Comparison of ENCODE assay signal across 8 cellular contexts in genomic region chr7:8389898-8390642, GRCh38. TPM values are rescaled to one million over a fixed set of nuclear protein-coding genes. Genes with fewer than 3 reads are reported as not detected.
DNase-seq lines count a peak whose midpoint lies in the region; ATAC-seq and TF ChIP-seq lines count a peak whose summit lies in the region.

No MANE protein-coding gene starts in this region.

- TF ChIP-seq POLR2A in prostate gland (IDR thresholded peaks at IDR 0.05) = no peak

- H3K4me3 ChIP-seq in right cardiac atrium (ENCODE audit: low read length) = no peak overlapping the region
- no peak overlapping the region for H3K4me3 ChIP-seq in lower lobe of right lung
- H3K4me3 ChIP-seq in prostate gland = no peak overlapping the region

- no peaks in the 10 kb centered on the region for H3K9me3 ChIP-seq in right cardiac atrium (ENCODE audit: control insufficient read depth, low read length)
- no peaks in the 10 kb centered on the region for H3K9me3 ChIP-seq in lower lobe of right lung
- H3K9me3 ChIP-seq in prostate gland = no peaks in the 10 kb centered on the region

- H3K4me1 ChIP-seq in right cardiac atrium (ENCODE audit: control insufficient read depth, insufficient read depth, low read length) (peaks cover 2% of the 10 kb centered on the region), lower lobe of right lung (no peaks in the 10 kb centered on the region), prostate gland (replicated peaks) (no peaks in the 10 kb centered on the region)

- H3K36me3 ChIP-seq in lower lobe of right lung (no peaks in the 10 kb centered on the region), prostate gland (no peaks in the 10 kb centered on the region)

- WGBS in right cardiac atrium = 24% methylated on average over 10 of the region's 10 CpGs
- 49% methylated on average over 10 of the region's 10 CpGs for WGBS in prostate gland

- H3K27ac ChIP-seq in right cardiac atrium (ENCODE audit: low read length) = no peak overlapping the region
- no peak overlapping the region for H3K27ac ChIP-seq in lower lobe of right lung
- H3K27ac ChIP-seq in prostate gland = no peak overlapping the region

- H3K27me3 ChIP-seq in right cardiac atrium (ENCODE audit: control insufficient read depth, insufficient read depth) (no peaks in the 10 kb centered on the region), lower lobe of right lung (ENCODE audit: low read depth) (no peaks in the 10 kb centered on the region), prostate gland (replicated peaks; ENCODE audit: insufficient read depth) (no peaks in the 10 kb centered on the region)

- peak; percentile 10 for DNase-seq in DMS 273 (lab: John Stamatoyannopoulos, UW; ENCODE audit: unreplicated experiment)
- DNase-seq in DMS 273 treated with DMSO at 0.1 percent for 48 hours (lab: John Stamatoyannopoulos, UW) = no peak
- DNase-seq in NCI-H748 (lab: John Stamatoyannopoulos, UW; ENCODE audit: unreplicated experiment) = peak; percentile 82
- DNase-seq in right cardiac atrium = peak; percentile 28 to 73 (median 71)
- DNase-seq in sciatic nerve (ENCODE audit: low spot score) = no peak
- DNase-seq in lower lobe of right lung = no peak
- no peak for DNase-seq in prostate gland (ENCODE audit: low spot score)
- no peak for DNase-seq in SHP77 (lab: John Stamatoyannopoulos, UW)

- ATAC-seq in right cardiac atrium = peak; percentile 86 to 92
- ATAC-seq in sciatic nerve = peak; percentile 46
- no peak for ATAC-seq in lower lobe of right lung

- intact Hi-C loops in right cardiac atrium (cut with DNase I) = no loop called here
- intact Hi-C loops in sciatic nerve (cut with DNase I) = no loop called here
- intact Hi-C loops in lower lobe of right lung (cut with DNase I) = no loop called here
- intact Hi-C loops in prostate gland (cut with DNase I) = no loop called here

- no peak for TF ChIP-seq CTCF in lower lobe of right lung (IDR thresholded peaks at IDR 0.05)
- no peak for TF ChIP-seq CTCF in prostate gland (IDR thresholded peaks at IDR 0.05)

RNA-seq across cellular contexts. Expression of gene NXPH1, which starts 43.3 kb away (rescaled TPM):
- total RNA-seq in right cardiac atrium = not detected
- not detected for polyA plus RNA-seq in right cardiac atrium
- total RNA-seq in sciatic nerve = not detected
- total RNA-seq in lower lobe of right lung = not detected
- total RNA-seq in prostate gland = not detected

Comparison
In these comparisons a context has a peak if more than half of its experiments do, and no peak if none do; other contexts are left out.
1. DNase-seq: peak in DMS 273 (single experiment), NCI-H748 (single experiment) and right cardiac atrium (3 of 3); none in DMS 273 treated with DMSO at 0.1 percent for 48 hours (single experiment), sciatic nerve (single experiment), lower lobe of right lung (single experiment), prostate gland (single experiment) and SHP77 (0 of 2).
2. ATAC-seq: peak in right cardiac atrium (2 of 2) and sciatic nerve (single experiment); none in lower lobe of right lung (0 of 2).